ENCODE assay signal across 8 cellular contexts in the genomic region with DNA sequence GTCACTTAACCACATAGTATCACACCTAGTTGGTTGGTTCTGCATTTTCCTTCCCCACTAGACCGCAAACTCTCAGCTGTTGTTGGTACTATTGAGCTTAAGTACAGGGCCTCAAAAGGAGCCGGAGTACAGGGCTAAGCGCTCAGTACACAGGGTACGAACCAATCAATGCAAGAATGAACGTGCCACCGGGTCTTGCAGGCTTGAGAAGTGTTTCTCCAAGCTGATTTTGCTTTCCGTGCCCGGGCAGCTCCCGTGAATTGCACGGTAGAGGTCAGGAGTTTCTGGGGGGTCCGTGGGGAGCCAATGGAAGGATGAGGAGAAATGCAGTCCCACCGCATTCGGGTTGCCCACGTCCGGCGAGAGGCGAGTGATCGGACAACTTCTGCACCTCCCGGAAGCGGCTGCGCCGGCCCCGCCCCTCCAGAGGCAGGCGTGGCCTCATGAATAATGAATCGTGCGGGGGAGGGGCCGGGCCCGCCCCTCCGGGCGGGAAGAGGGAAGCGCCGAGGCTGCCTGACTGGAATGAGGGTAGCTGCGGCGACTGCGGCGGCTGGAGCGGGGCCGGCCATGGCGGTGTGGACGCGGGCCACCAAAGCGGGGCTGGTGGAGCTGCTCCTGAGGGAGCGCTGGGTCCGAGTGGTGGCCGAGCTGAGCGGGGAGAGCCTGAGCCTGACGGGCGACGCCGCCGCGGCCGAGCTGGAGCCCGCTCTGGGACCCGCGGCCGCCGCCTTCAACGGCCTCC. TPM values are rescaled to one million over a fixed set of nuclear protein-coding genes. Genes with fewer than 3 reads are reported as not detected.
DNase-seq lines count a peak whose midpoint lies in the region; ATAC-seq, FAIRE-seq and TF ChIP-seq lines count a peak whose summit lies in the region.

A gene (plus strand): TSS at position 523 of the 745 bp plus-strand sequence. CDS start 3 bp downstream, at position 526.

- peaks cover 37% of the 10 kb centered on the region for H3K79me2 ChIP-seq in HepG2 (ENCODE audit: insufficient read depth, low read length)

- peak; percentile 92 for ATAC-seq in HG03378 (IDR thresholded peaks at IDR 0.05; ENCODE audit: unreplicated experiment)
- peak; percentile 94 for ATAC-seq in HepG2

- peak within 1 kb of the TSS; percentile 71 for H3K27ac ChIP-seq in HepG2 (ENCODE audit: extremely low read length, insufficient read depth, low read length)

- no TSS peak for BruUV-seq in HepG2 (replicated peaks; lab: Mats Ljungman, UMichigan)

- H3K4me3 ChIP-seq in BJ (ENCODE audit: low read depth, low read length): peak within 1 kb of the TSS; percentile 78
- peak within 1 kb of the TSS; percentile 73 to 94 (median 88) for H3K4me3 ChIP-seq in HepG2 (replicated peaks in 1 of 3; ENCODE audit: insufficient read depth in 1 of 3, low read depth in 2 of 3, low read length in 3 of 3)

- CTCF ChIA-PET in BJ (lab: Yijun Ruan, JAX) (interaction anchor here (1.2 to 3.1 kb wide), 3 partner anchors 17 to 101 kb away, joined by 4 to 10 read pairs (median 9); no protein-coding TSS in a partner anchor), HepG2 (lab: Yijun Ruan, JAX; ENCODE audit: low intra/inter-chr PET ratio, low total read pairs) (interaction anchor here (1.2 kb wide), 1 partner anchor 30 kb away, joined by 3 read pairs; no protein-coding TSS in a partner anchor)

- H3K36me3 ChIP-seq in BJ (ENCODE audit: control insufficient read depth, insufficient read depth, low read length): no peaks in the 10 kb centered on the region
- H3K36me3 ChIP-seq in HepG2 (replicated peaks in 1 of 2; ENCODE audit: control insufficient read depth in 1 of 2, insufficient read depth in 2 of 2, low read length in 2 of 2): no peaks in the 10 kb centered on the region; a peak in 1 of 5 replicates

- TF ChIP-seq CTCF in BJ (IDR thresholded peaks at IDR 0.05; ENCODE audit: insufficient read depth, low read depth, low read length): no peak
- no peak for TF ChIP-seq CTCF in HepG2 (CRISPR knock-in tag; IDR thresholded peaks at IDR 0.05)

- peak; percentile 30; the same call in 1 of the 2 replicates for TF ChIP-seq RAD21 in HepG2 (CRISPR knock-in tag; IDR thresholded peaks at IDR 0.05)

- no peaks in the 10 kb centered on the region for H3K27me3 ChIP-seq in BJ (ENCODE audit: control insufficient read depth, insufficient read depth, low read length)
- no peaks in the 10 kb centered on the region; a peak in 1 of 5 replicates for H3K27me3 ChIP-seq in HepG2 (ENCODE audit: control insufficient read depth in 1 of 2, insufficient read depth in 2 of 2, low read length in 2 of 2)

- intact Hi-C loops in HepG2 (cut with micrococcal nuclease; ENCODE audit: unreplicated experiment): loop anchor here (2.0 to 5.0 kb wide), 3 partner anchors 35 to 100 kb away; no protein-coding TSS in a partner anchor

- 1% methylated on average over 37 of the region's 59 CpGs for WGBS in HepG2 (ENCODE audit: low lambda C conversion rate)

- TF ChIP-seq EP300 in HepG2 (IDR thresholded peaks at IDR 0.05; ENCODE audit: low read depth in 2 of 2, low read length in 2 of 2) (0 out of 4 replicates have a peak, but pooled peaks of 1 of the 2 experiments have one; percentile 28), HepG2 (CRISPR knock-in tag; IDR thresholded peaks at IDR 0.05; ENCODE audit: borderline replicate concordance) (no peak)

- H4K20me1 ChIP-seq in HepG2 (ENCODE audit: insufficient read depth, low read length): peaks cover 10% of the 10 kb centered on the region; the same call in 1 of the 2 replicates

- peaks cover 49% of the 10 kb centered on the region for H3K4me1 ChIP-seq in HepG2 (ENCODE audit: insufficient read depth, low read length)

- in situ Hi-C loops in HepG2 (cut with HindIII; ENCODE audit: extremely low pct_ligation_motif_present, low pct_unique_long_range_greater_than_20kb): no loop called here

- FAIRE-seq in HepG2 (lab: Jason Lieb, UNC): peak; percentile 49

- POLR2A ChIA-PET in BJ (lab: Charles Lee) (interaction anchor here (0.5 kb wide), 1 partner anchor 32 kb away, joined by 3 read pairs; no protein-coding TSS in a partner anchor), HepG2 (lab: Yijun Ruan, JAX) (interaction anchor here (0.7 to 2.4 kb wide), 18 partner anchors 7 to 143 kb away, joined by 3 to 14 read pairs (median 4); a partner anchor contains a TSS)

- TF ChIP-seq POLR2A in GM19099 (IDR thresholded peaks at IDR 0.05; ENCODE audit: extremely low read depth, insufficient read length, low read depth) (peak; percentile 71), HepG2 (IDR thresholded peaks at IDR 0.05; ENCODE audit: insufficient read depth in 1 of 2, low read depth in 2 of 2, low read length in 2 of 2) (peak; percentile 89 to 96)

- H3K9ac ChIP-seq in HepG2 (ENCODE audit: insufficient read depth, low read depth, low read length): peak within 1 kb of the TSS; percentile 87

- H3K4me2 ChIP-seq in HepG2 (ENCODE audit: low read depth, low read length): peak within 1 kb of the TSS; percentile 84

- no peaks in the 10 kb centered on the region for H3K9me3 ChIP-seq in HepG2 (ENCODE audit: low read length)

- peak within 1 kb of the TSS; percentile 48 for H2AFZ ChIP-seq in HepG2 (ENCODE audit: low read length)

- no peak for DNase-seq in BJ (ENCODE audit: low read depth)
- DNase-seq in NCI-H526 (lab: John Stamatoyannopoulos, UW): peak; percentile 53 to 91
- DNase-seq in activated CD4-positive, alpha-beta T cell treated with anti-CD3 and anti-CD28 coated beads, Interleukin-2, amount 50 U/mL, for 24 hours (ENCODE audit: low read depth in 1 of 2, low spot score in 1 of 2): peak; percentile 60 to 64
- DNase-seq in dermis blood vessel endothelial cell: peak; percentile 88
- DNase-seq in HepG2 (ENCODE audit: low spot score): peak; percentile 92
- DNase-seq in stimulated activated CD4-positive, alpha-beta T cell treated with anti-CD3 and anti-CD28 coated beads, Interleukin-4, amount 100 ng/mL, for 1 hour: peak; percentile 81

TF ChIP-seq in HepG2, 621 proteins besides CTCF, POLR2A, EP300 and RAD21 (continues in another document):
- TF ChIP-seq, protein P1, sequence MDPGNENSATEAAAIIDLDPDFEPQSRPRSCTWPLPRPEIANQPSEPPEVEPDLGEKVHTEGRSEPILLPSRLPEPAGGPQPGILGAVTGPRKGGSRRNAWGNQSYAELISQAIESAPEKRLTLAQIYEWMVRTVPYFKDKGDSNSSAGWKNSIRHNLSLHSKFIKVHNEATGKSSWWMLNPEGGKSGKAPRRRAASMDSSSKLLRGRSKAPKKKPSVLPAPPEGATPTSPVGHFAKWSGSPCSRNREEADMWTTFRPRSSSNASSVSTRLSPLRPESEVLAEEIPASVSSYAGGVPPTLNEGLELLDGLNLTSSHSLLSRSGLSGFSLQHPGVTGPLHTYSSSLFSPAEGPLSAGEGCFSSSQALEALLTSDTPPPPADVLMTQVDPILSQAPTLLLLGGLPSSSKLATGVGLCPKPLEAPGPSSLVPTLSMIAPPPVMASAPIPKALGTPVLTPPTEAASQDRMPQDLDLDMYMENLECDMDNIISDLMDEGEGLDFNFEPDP (CRISPR knock-in tag; conservative IDR thresholded peaks at IDR 0.05): peak; percentile 98; the same call in 1 of the 2 replicates
- peak; percentile 88 for TF ChIP-seq XRCC5 (optimal IDR thresholded peaks at IDR 0.05; ENCODE audit: low read length)

RNA-seq across cellular contexts. Expression of the gene that starts here (rescaled TPM):
- polyA plus RNA-seq in BJ (2011; rRNA removed) (43.1 and 50.5 TPM in 2 replicates), HepG2 (2011; rRNA removed) (11.5 and 12.5 TPM in 2 replicates)
- polyA minus RNA-seq in BJ (2011; rRNA and poly(A)+ RNA removed): 47.4 and 51.0 TPM in 2 replicates
- total RNA-seq in dermis blood vessel endothelial cell (91.0 and 185 TPM in 2 replicates), HepG2 (2016; rRNA removed; fragmentation: Illumina TruSeq; extraction: Trizol) (19.2 and 22.9 TPM in 2 replicates)
- total RNA-seq in HepG2 (2016; cell fraction: cytosol; rRNA removed; fragmentation: Illumina TruSeq; extraction: Trizol; ENCODE audit: low read depth): 16.6 and 21.3 TPM in 2 replicates
- total RNA-seq in HepG2 (2016; cell fraction: insoluble cytoplasmic fraction; rRNA removed; fragmentation: Illumina TruSeq; extraction: Trizol): 18.5 and 22.3 TPM in 2 replicates
- total RNA-seq in HepG2 (2016; cell fraction: membrane; rRNA removed; fragmentation: Illumina TruSeq; extraction: Trizol): 8.3 and 10.7 TPM in 2 replicates
- 14.9 and 15.5 TPM in 2 replicates for total RNA-seq in HepG2 (2016; cell fraction: nucleus; rRNA removed; fragmentation: Illumina TruSeq; extraction: Trizol)
- 6.3 and 6.6 TPM in 2 replicates for polyA plus RNA-seq in HepG2 (2011; cell fraction: cytosol; rRNA removed)
- polyA plus RNA-seq in HepG2 (2011; cell fraction: nucleus; rRNA removed): 13.3 and 14.0 TPM in 2 replicates
- 4.2 and 4.3 TPM in 2 replicates for polyA plus RNA-seq in HepG2 (2012)
- 0.48 and 0.66 TPM in 2 replicates for polyA plus RNA-seq in HepG2 (2016; cell fraction: cytosol; fragmentation: Illumina TruSeq; extraction: Trizol; ENCODE audit: low read depth)
- polyA plus RNA-seq in HepG2 (2016; cell fraction: insoluble cytoplasmic fraction; fragmentation: Illumina TruSeq; extraction: Trizol; ENCODE audit: low read depth): 12.2 and 12.7 TPM in 2 replicates
- polyA plus RNA-seq in HepG2 (2016; cell fraction: membrane; fragmentation: Illumina TruSeq; extraction: Trizol; ENCODE audit: low read depth): 1.6 and 2.4 TPM in 2 replicates
- polyA plus RNA-seq in HepG2 (2016; cell fraction: nucleus; fragmentation: Illumina TruSeq; extraction: Trizol; ENCODE audit: insufficient read depth, low read depth): 13.2 and 17.9 TPM in 2 replicates
- polyA minus RNA-seq in HepG2 (2011; rRNA and poly(A)+ RNA removed; ENCODE audit: low replicate concordance): 48.4 and 58.6 TPM in 2 replicates
- polyA minus RNA-seq in HepG2 (2011; cell fraction: cytosol; rRNA and poly(A)+ RNA removed): 22.5 and 31.2 TPM in 2 replicates
- polyA minus RNA-seq in HepG2 (2011; cell fraction: nucleus; rRNA and poly(A)+ RNA removed): 22.8 and 29.5 TPM in 2 replicates
